Comparison of ENCODE assay signal across 34 cellular contexts in genomic region chr4:142021181-142021580, GRCh38.
"Had no signal": no experiment of that assay in that cellular context is flagged by ENCODE, and none has a peak within 500 bp of the region (broad histone marks: within the 10 kb centered on the region; RNA-seq: fewer than 3 reads in every experiment).

No MANE protein-coding gene starts in this region.

- H3K9me3 ChIP-seq: breast epithelium, colonic mucosa, esophagus squamous epithelium, gastrocnemius medialis, heart left ventricle had no signal

- H3K27me3 ChIP-seq: breast epithelium, cardiac muscle cell, colonic mucosa, esophagus squamous epithelium, foreskin keratinocyte, gastrocnemius medialis, heart left ventricle had no signal

- ATAC-seq: activated CD4-positive, CD25-positive, alpha-beta regulatory T cell treated with anti-CD3 and anti-CD28 coated beads, Interleukin-2, amount 50 U/mL, for 24 hours; activated T-cell treated with anti-CD3 and anti-CD28 coated beads, Interleukin-2, amount 50 U/mL, for 4 hours; activated T-helper 17 cell treated with anti-CD3 and anti-CD28 coated beads, Interleukin-2, amount 50 U/mL, for 72 hours; foreskin keratinocyte; heart left ventricle; T-cell had no signal

- H3K36me3 ChIP-seq: breast epithelium, cardiac muscle cell, colonic mucosa, esophagus squamous epithelium, gastrocnemius medialis, heart left ventricle, WERI-Rb-1 had no signal

- H3K4me3 ChIP-seq: breast epithelium, cardiac muscle cell, colonic mucosa, esophagus squamous epithelium, gastrocnemius medialis, heart left ventricle had no signal

- H3K4me1 ChIP-seq: breast epithelium, colonic mucosa, esophagus squamous epithelium, foreskin keratinocyte, gastrocnemius medialis, heart left ventricle had no signal

- H3K27ac Mint-ChIP-seq: activated B cell treated with CpG ODN at 0.5 μM for 24 hours; activated CD4-positive, alpha-beta memory T cell treated with anti-CD3 and anti-CD28 coated beads, Interleukin-2, amount 10 ng/mL, durations not matched to agents 7 days and 5 days; activated CD4-positive, alpha-beta T cell treated with anti-CD3 and anti-CD28 coated beads, Interleukin-2, amount 10 ng/mL, durations not matched to agents 24 days and 14 days; activated naive CD8-positive, alpha-beta T cell treated with anti-CD3 and anti-CD28 coated beads, Interleukin-2, amount 10 ng/mL, durations not matched to agents 7 days and 5 days; activated T-helper 17 cell treated with anti-CD3 and anti-CD28 coated beads, Interleukin-2, amount 50 U/mL, for 72 hours; brain; T-cell; T-helper 1 cell treated with Interleukin-12 subunit alpha and Interleukin-12 subunit beta and Interleukin-4 antibody, amounts not matched to agents 30 μg/mL and 1 μg/mL, for 36 hours; T-helper 2 cell treated with Interferon-gamma antibody and Interleukin-4, amounts not matched to agents 5 μg/mL and 100 μg/mL, for 36 hours had no signal

- H3K27me3 Mint-ChIP-seq: activated B cell treated with CpG ODN at 0.5 μM for 24 hours; activated CD4-positive, alpha-beta memory T cell treated with anti-CD3 and anti-CD28 coated beads, Interleukin-2, amount 10 ng/mL, durations not matched to agents 7 days and 5 days; activated CD4-positive, alpha-beta T cell treated with anti-CD3 and anti-CD28 coated beads, Interleukin-2, amount 10 ng/mL, durations not matched to agents 24 days and 14 days; activated naive CD8-positive, alpha-beta T cell treated with anti-CD3 and anti-CD28 coated beads, Interleukin-2, amount 10 ng/mL, durations not matched to agents 7 days and 5 days; activated T-helper 17 cell treated with anti-CD3 and anti-CD28 coated beads, Interleukin-2, amount 50 U/mL, for 72 hours; brain; T-cell had no signal

- H3K4me3 Mint-ChIP-seq: activated B cell treated with CpG ODN at 0.5 μM for 24 hours; activated CD4-positive, alpha-beta memory T cell treated with anti-CD3 and anti-CD28 coated beads, Interleukin-2, amount 10 ng/mL, durations not matched to agents 7 days and 5 days; activated CD4-positive, alpha-beta T cell treated with anti-CD3 and anti-CD28 coated beads, Interleukin-2, amount 10 ng/mL, durations not matched to agents 24 days and 14 days; activated naive CD8-positive, alpha-beta T cell treated with anti-CD3 and anti-CD28 coated beads, Interleukin-2, amount 10 ng/mL, durations not matched to agents 7 days and 5 days; activated T-cell treated with anti-CD3 and anti-CD28 coated beads, Interleukin-2, amount 50 U/mL, for 4 hours; activated T-helper 17 cell treated with anti-CD3 and anti-CD28 coated beads, Interleukin-2, amount 50 U/mL, for 72 hours; brain; T-cell; T-helper 1 cell treated with Interleukin-12 subunit alpha and Interleukin-12 subunit beta and Interleukin-4 antibody, amounts not matched to agents 30 μg/mL and 1 μg/mL, for 36 hours; T-helper 2 cell treated with Interferon-gamma antibody and Interleukin-4, amounts not matched to agents 5 μg/mL and 100 μg/mL, for 36 hours had no signal

- H3K27ac ChIP-seq: breast epithelium, cardiac muscle cell, colonic mucosa, epithelial cell of prostate, esophagus squamous epithelium, foreskin keratinocyte, gastrocnemius medialis, heart left ventricle, WERI-Rb-1 had no signal

- H3K4me1 Mint-ChIP-seq: activated B cell treated with CpG ODN at 0.5 μM for 24 hours; activated CD4-positive, alpha-beta memory T cell treated with anti-CD3 and anti-CD28 coated beads, Interleukin-2, amount 10 ng/mL, durations not matched to agents 7 days and 5 days; activated naive CD8-positive, alpha-beta T cell treated with anti-CD3 and anti-CD28 coated beads, Interleukin-2, amount 10 ng/mL, durations not matched to agents 7 days and 5 days; brain had no signal

- DNase-seq: activated B cell treated with CpG ODN at 0.5 μM for 24 hours; activated CD4-positive, alpha-beta memory T cell treated with anti-CD3 and anti-CD28 coated beads, Interleukin-2, amount 10 ng/mL, durations not matched to agents 7 days and 5 days; activated CD4-positive, alpha-beta T cell treated with anti-CD3 and anti-CD28 coated beads, Interleukin-2, amount 10 ng/mL, durations not matched to agents 24 days and 14 days; activated CD4-positive, alpha-beta T cell treated with anti-CD3 and anti-CD28 coated beads, Interleukin-2, amount 50 U/mL, for 4 hours; activated CD8-positive, alpha-beta memory T cell treated with anti-CD3 and anti-CD28 coated beads for 24 hours; activated effector memory CD4-positive, alpha-beta T cell treated with Interleukin-2 at 50 U/mL for 16 hours; activated gamma-delta T cell treated with Interleukin-2 at 50 U/mL for 16 hours; activated naive CD4-positive, alpha-beta T cell treated with anti-CD3 and anti-CD28 coated beads, Interleukin-2, amount 50 U/mL, for 16 hours; activated naive CD4-positive, alpha-beta T cell treated with Interleukin-2 at 50 U/mL for 16 hours; activated naive CD8-positive, alpha-beta T cell treated with anti-CD3 and anti-CD28 coated beads, Interleukin-2, amount 10 ng/mL, durations not matched to agents 7 days and 5 days; activated T-cell treated with anti-CD3 and anti-CD28 coated beads, Interleukin-2, amount 50 U/mL, for 4 hours; amniotic stem cell; anterior cingulate cortex; central memory CD4-positive, alpha-beta T cell; cerebellar nuclear complex; colonic mucosa; effector CD8-positive, alpha-beta T cell; esophagus squamous epithelium; foreskin keratinocyte; gastrocnemius medialis; glutamatergic neuron; heart left ventricle; SW 1271; T-cell; T1000; WERI-Rb-1 had no signal

- H3K9me3 Mint-ChIP-seq: activated B cell treated with CpG ODN at 0.5 μM for 24 hours; activated CD4-positive, alpha-beta memory T cell treated with anti-CD3 and anti-CD28 coated beads, Interleukin-2, amount 10 ng/mL, durations not matched to agents 7 days and 5 days; activated naive CD8-positive, alpha-beta T cell treated with anti-CD3 and anti-CD28 coated beads, Interleukin-2, amount 10 ng/mL, durations not matched to agents 7 days and 5 days; activated T-helper 17 cell treated with anti-CD3 and anti-CD28 coated beads, Interleukin-2, amount 50 U/mL, for 72 hours; brain; T-helper 1 cell treated with Interleukin-12 subunit alpha and Interleukin-12 subunit beta and Interleukin-4 antibody, amounts not matched to agents 30 μg/mL and 1 μg/mL, for 36 hours; T-helper 2 cell treated with Interferon-gamma antibody and Interleukin-4, amounts not matched to agents 5 μg/mL and 100 μg/mL, for 36 hours had no signal

- H3K36me3 Mint-ChIP-seq: brain had no signal
